In genomic region chr3:182027366-182027765, GRCh38 we compare ENCODE assay signal across 27 cellular contexts.
DNase-seq lines count a peak whose midpoint lies in the region; ATAC-seq and TF ChIP-seq lines count a peak whose summit lies in the region.
"Had no signal": no experiment of that assay in that cellular context is flagged by ENCODE, and none has a peak within 500 bp of the region (broad histone marks: within the 10 kb centered on the region; RNA-seq: fewer than 3 reads in every experiment).

No MANE protein-coding gene starts in this region.

- no peaks in the 10 kb centered on the region for H3K36me3 ChIP-seq in HCT116 (ENCODE audit: control insufficient read depth in 1 of 2, insufficient read depth in 2 of 2, low read length in 2 of 2)
- H3K36me3 ChIP-seq: colonic mucosa, tibial artery, WERI-Rb-1 had no signal

- DNase-seq in HCT116 (ENCODE audit: low read depth, low spot score) (no peak), RWPE1 (ENCODE audit: low spot score) (peak; percentile 50), epithelial cell of proximal tubule (ENCODE audit: low read depth) (peak; percentile 73), renal cortical epithelial cell (ENCODE audit: low read depth) (peak; percentile 99), NOMO-1 treated with DMSO at 0.1 percent for 48 hours (lab: John Stamatoyannopoulos, UW; ENCODE audit: unreplicated experiment) (no peak)
- no peak for DNase-seq in activated naive CD4-positive, alpha-beta T cell treated with anti-CD3 and anti-CD28 coated beads for 36 hours
- DNase-seq: activated CD4-positive, alpha-beta T cell treated with anti-CD3 and anti-CD28 coated beads, Interleukin-2, amount 10 ng/mL, durations not matched to agents 24 days and 14 days; activated gamma-delta T cell; activated T-cell treated with anti-CD3 and anti-CD28 coated beads, Interleukin-2, amount 50 U/mL, for 1 hour; colonic mucosa; DMS153; effector CD8-positive, alpha-beta T cell; foreskin melanocyte; immature natural killer cell; naive thymus-derived CD8-positive, alpha-beta T cell; NCI-H1105 treated with DMSO at 0.1 percent for 48 hours; NCI-H2029; OCI-M1; retina; SHP77; small intestine; stimulated activated CD4-positive, alpha-beta T cell treated with anti-CD3 and anti-CD28 coated beads, Interleukin-1b, Interleukin-23, amount 100 ng/mL, for 48 hours; T-helper 9 cell; tibial artery; WERI-Rb-1 had no signal

- H3K4me3 ChIP-seq in HCT116 (replicated peaks in 1 of 2; ENCODE audit: low read depth in 1 of 2, low read length in 2 of 2) (no peak overlapping the region), epithelial cell of proximal tubule (ENCODE audit: low read depth, low read length) (no peak overlapping the region)
- H3K4me3 ChIP-seq: colonic mucosa, tibial artery had no signal

- H3K9me3 ChIP-seq in HCT116 (ENCODE audit: control insufficient read depth in 1 of 2, insufficient read depth in 1 of 2, low read depth in 1 of 2, low read length in 2 of 2), result no peaks in the 10 kb centered on the region
- H3K9me3 ChIP-seq: colonic mucosa, tibial artery had no signal

- no TSS peak for BruUV-seq in HCT116 (replicated peaks; lab: Mats Ljungman, UMichigan)

- CTCF ChIA-PET in HCT116 (lab: Charles Lee), result no interaction called here
- CTCF ChIA-PET in RWPE1 (lab: Yijun Ruan, JAX), result interaction anchor here (0.6 kb wide), 3 partner anchors 46 to 69 kb away, joined by 3 read pairs; no protein-coding TSS in a partner anchor
- CTCF ChIA-PET in activated naive CD4-positive, alpha-beta T cell treated with anti-CD3 and anti-CD28 coated beads for 36 hours (lab: Charles Lee), result no interaction called here

- ATAC-seq in HCT116 (no peak), GM18870 (IDR thresholded peaks at IDR 0.05; ENCODE audit: unreplicated experiment) (no peak)
- ATAC-seq: naive thymus-derived CD8-positive, alpha-beta T cell had no signal

- no peak for TF ChIP-seq RAD21 in HCT116 (IDR thresholded peaks at IDR 0.05; ENCODE audit: low read depth)

- H3K4me1 ChIP-seq in HCT116 (ENCODE audit: control insufficient read depth in 1 of 2, insufficient read depth in 2 of 2, low read length in 2 of 2), result peaks cover 3 to 5% of the 10 kb centered on the region in 2 experiments; a peak in 2 of 4 replicates
- H3K4me1 ChIP-seq: colonic mucosa, tibial artery had no signal

- peak overlapping the region; percentile 1; the same call in 1 of the 2 replicates for H3K4me2 ChIP-seq in HCT116 (ENCODE audit: low read length)

- POLR2A ChIA-PET in HCT116 (lab: Charles Lee), result no interaction called here
- POLR2A ChIA-PET in RWPE1 (lab: Yijun Ruan, JAX; ENCODE audit: low non-redundant PET), result no interaction called here

- no peak overlapping the region for H3K4me3 Mint-ChIP-seq in activated naive CD4-positive, alpha-beta T cell treated with anti-CD3 and anti-CD28 coated beads for 36 hours
- H3K4me3 Mint-ChIP-seq: activated CD4-positive, alpha-beta T cell treated with anti-CD3 and anti-CD28 coated beads, Interleukin-2, amount 10 ng/mL, durations not matched to agents 24 days and 14 days; IgD-negative memory B cell; immature natural killer cell; naive thymus-derived CD8-positive, alpha-beta T cell had no signal

- H3K9me2 ChIP-seq in HCT116 (ENCODE audit: insufficient read depth), result no peaks in the 10 kb centered on the region

- H4K20me1 ChIP-seq in HCT116 (ENCODE audit: insufficient read depth), result no peaks in the 10 kb centered on the region

- no peaks in the 10 kb centered on the region for H3K9me3 Mint-ChIP-seq in activated naive CD4-positive, alpha-beta T cell treated with anti-CD3 and anti-CD28 coated beads for 36 hours
- H3K9me3 Mint-ChIP-seq: activated CD4-positive, alpha-beta T cell treated with anti-CD3 and anti-CD28 coated beads, Interleukin-2, amount 10 ng/mL, durations not matched to agents 24 days and 14 days; IgD-negative memory B cell had no signal

- no peak overlapping the region for H3K9ac ChIP-seq in HCT116 (ENCODE audit: low read length)

- H2AFZ ChIP-seq in HCT116 (ENCODE audit: low read depth, low read length, poor library complexity, severe bottlenecking), result no peak overlapping the region

- TF ChIP-seq CTCF in HCT116 (IDR thresholded peaks at IDR 0.05 in 2 of 3, conservative IDR thresholded peaks at IDR 0.05 in 1 of 3; ENCODE audit: borderline replicate concordance in 1 of 3, insufficient read depth in 1 of 3, low read depth in 2 of 3, low read length in 2 of 3) (no peak), RWPE1 (conservative IDR thresholded peaks at IDR 0.05; ENCODE audit: low read depth) (no peak), epithelial cell of proximal tubule (conservative IDR thresholded peaks at IDR 0.05; ENCODE audit: low read depth, low read length) (no peak)

- RAD21 ChIA-PET in HCT116 (lab: Charles Lee; ENCODE audit: low non-redundant PET in 1 of 2, low total read pairs in 2 of 2, uncharacterized antibody in 2 of 2, unreplicated experiment in 2 of 2), result interaction anchor here in 1 of 2 experiments (1.0 kb wide), 1 partner anchor 14 kb away, joined by 3 read pairs; no protein-coding TSS in a partner anchor

- H3K4me1 Mint-ChIP-seq in activated naive CD4-positive, alpha-beta T cell treated with anti-CD3 and anti-CD28 coated beads for 36 hours (ENCODE audit: low read depth), result no peaks in the 10 kb centered on the region
- H3K4me1 Mint-ChIP-seq: activated CD4-positive, alpha-beta T cell treated with anti-CD3 and anti-CD28 coated beads, Interleukin-2, amount 10 ng/mL, durations not matched to agents 24 days and 14 days; IgD-negative memory B cell; immature natural killer cell; naive thymus-derived CD8-positive, alpha-beta T cell had no signal

- intact Hi-C loops in HCT116 (cut with micrococcal nuclease), result no loop called here
- intact Hi-C loops in activated naive CD4-positive, alpha-beta T cell treated with anti-CD3 and anti-CD28 coated beads for 36 hours (cut with micrococcal nuclease), result no loop called here

- no peaks in the 10 kb centered on the region for H3K27me3 Mint-ChIP-seq in activated naive CD4-positive, alpha-beta T cell treated with anti-CD3 and anti-CD28 coated beads for 36 hours (ENCODE audit: low read depth)
- H3K27me3 Mint-ChIP-seq: activated CD4-positive, alpha-beta T cell treated with anti-CD3 and anti-CD28 coated beads, Interleukin-2, amount 10 ng/mL, durations not matched to agents 24 days and 14 days; IgD-negative memory B cell; naive thymus-derived CD8-positive, alpha-beta T cell had no signal

- H3K27me3 ChIP-seq in HCT116 (ENCODE audit: insufficient read depth, low read length), result no peaks in the 10 kb centered on the region
- H3K27me3 ChIP-seq: colonic mucosa, tibial artery had no signal

- H3K27ac Mint-ChIP-seq in activated naive CD4-positive, alpha-beta T cell treated with anti-CD3 and anti-CD28 coated beads for 36 hours, result no peak overlapping the region
- H3K27ac Mint-ChIP-seq: activated CD4-positive, alpha-beta T cell treated with anti-CD3 and anti-CD28 coated beads, Interleukin-2, amount 10 ng/mL, durations not matched to agents 24 days and 14 days; IgD-negative memory B cell; immature natural killer cell; naive thymus-derived CD8-positive, alpha-beta T cell had no signal

- TF ChIP-seq POLR2A in HCT116 (IDR thresholded peaks at IDR 0.05; ENCODE audit: borderline replicate concordance, extremely low read depth, insufficient read depth, insufficient read length), result no peak

- no peaks in the 10 kb centered on the region for H3K36me3 Mint-ChIP-seq in activated naive CD4-positive, alpha-beta T cell treated with anti-CD3 and anti-CD28 coated beads for 36 hours (ENCODE audit: low read depth)
- H3K36me3 Mint-ChIP-seq: immature natural killer cell; naive thymus-derived CD8-positive, alpha-beta T cell had no signal

- no peak overlapping the region for H3K27ac ChIP-seq in HCT116 (ENCODE audit: low read depth, low read length)
- no peak overlapping the region for H3K27ac ChIP-seq in RWPE1
- H3K27ac ChIP-seq: colonic mucosa, tibial artery, WERI-Rb-1 had no signal

- no peaks in the 10 kb centered on the region for H3K79me2 ChIP-seq in HCT116 (ENCODE audit: insufficient read depth, low read length)

TF ChIP-seq in HCT116, 20 proteins besides CTCF, POLR2A, EP300 and RAD21:
- TF ChIP-seq ZFX (IDR thresholded peaks at IDR 0.05), result no peak
- no peak for TF ChIP-seq SRF (IDR thresholded peaks at IDR 0.05; ENCODE audit: low read depth)
- TF ChIP-seq SIN3A (IDR thresholded peaks at IDR 0.05; ENCODE audit: low read depth), result no peak

Comparison
In these comparisons a context has a peak if more than half of its experiments do, and no peak if none do; other contexts are left out.
1. DNase-seq: peak in RWPE1 (single experiment), epithelial cell of proximal tubule (single experiment) and renal cortical epithelial cell (single experiment); none in HCT116 (single experiment), NOMO-1 treated with DMSO at 0.1 percent for 48 hours (single experiment) and activated naive CD4-positive, alpha-beta T cell treated with anti-CD3 and anti-CD28 coated beads for 36 hours (single experiment).